8 cellular contexts compared by ENCODE assay signal in the genomic region with DNA sequence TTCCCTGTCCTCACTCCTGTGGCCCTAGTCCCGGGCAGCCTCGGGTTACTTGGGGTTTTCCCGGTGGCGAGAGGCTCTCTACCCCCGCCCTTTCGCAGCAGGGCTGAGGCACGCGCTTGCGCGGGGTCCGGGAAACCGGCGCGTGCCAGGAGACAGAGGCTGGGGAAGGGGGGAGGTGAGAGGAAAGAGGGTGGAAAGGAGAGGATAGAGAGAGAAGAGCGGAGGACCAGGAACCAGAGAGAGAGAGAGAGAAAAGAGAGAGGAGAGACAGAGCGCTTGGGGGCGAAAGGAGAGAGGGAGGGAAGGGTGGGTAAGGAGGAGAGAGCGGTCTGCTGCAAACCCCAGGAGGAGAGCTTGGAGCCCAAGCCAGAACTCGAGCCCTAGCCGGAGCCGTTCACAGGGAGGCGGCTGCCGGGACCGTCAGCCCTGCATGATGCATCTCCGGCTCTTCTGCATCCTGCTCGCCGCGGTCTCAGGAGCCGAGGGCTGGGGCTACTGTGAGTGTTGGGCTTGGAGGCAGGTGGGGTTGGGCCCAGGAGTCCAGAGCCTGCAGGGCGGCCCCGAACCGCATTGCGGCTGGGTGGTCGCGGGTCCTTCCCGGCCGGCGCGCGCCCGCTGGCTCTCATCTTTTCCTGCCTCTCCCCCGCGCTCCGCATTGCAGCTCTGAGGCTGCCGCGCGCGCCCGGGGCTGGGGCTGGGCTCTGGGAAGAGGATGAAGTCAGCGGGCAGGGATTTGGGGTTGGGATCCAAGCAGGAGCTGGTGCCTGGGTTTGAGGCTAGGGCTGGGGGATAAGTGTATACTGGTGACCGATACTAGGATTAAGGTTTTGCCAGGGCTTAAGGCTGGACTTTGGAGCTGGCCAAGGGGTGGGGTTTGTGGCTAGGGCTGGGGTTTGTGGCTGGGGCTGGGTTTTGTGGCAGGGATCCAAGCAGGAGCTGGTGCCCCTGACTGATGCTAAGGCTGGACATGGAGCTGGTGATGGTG.
A peak's percentile ranks its signal among the peaks of the same experiment; 100 is the strongest.
DNase-seq lines count a peak whose midpoint lies in the region; ATAC-seq and TF ChIP-seq lines count a peak whose summit lies in the region.

A gene (plus strand): TSS at position 132 of the 985 bp plus-strand sequence. CDS start 299 bp downstream, at position 431.

- H3K4me3 Mint-ChIP-seq in activated T-cell treated with anti-CD3 and anti-CD28 coated beads, Interleukin-2, amount 50 U/mL, for 24 hours = peak within 1 kb of the TSS; percentile 64
- peak within 1 kb of the TSS; percentile 93 for H3K4me3 Mint-ChIP-seq in nephron progenitor cell

- ATAC-seq in HG03175 (IDR thresholded peaks at IDR 0.05; ENCODE audit: unreplicated experiment) (no peak), HG03432 (IDR thresholded peaks at IDR 0.05; ENCODE audit: unreplicated experiment) (no peak)

- DNase-seq in activated CD8-positive, alpha-beta memory T cell treated with anti-CD3 and anti-CD28 coated beads, Interleukin-2, amount 50 U/mL, for 48 hours = peak; percentile 69
- DNase-seq in activated CD8-positive, alpha-beta memory T cell treated with anti-CD3 and anti-CD28 coated beads for 24 hours = no peak
- DNase-seq in NCI-H1694 (lab: John Stamatoyannopoulos, UW) (peak; percentile 68), fibroblast of peridontal ligament (ENCODE audit: extremely low read depth) (peak; percentile 76), nephron progenitor cell (peak; percentile 79)
- DNase-seq in activated T-cell treated with anti-CD3 and anti-CD28 coated beads, Interleukin-2, amount 50 U/mL, for 24 hours = peak; percentile 59

- H3K27me3 Mint-ChIP-seq in activated T-cell treated with anti-CD3 and anti-CD28 coated beads, Interleukin-2, amount 50 U/mL, for 24 hours = peaks cover 42% of the 10 kb centered on the region
- peaks cover 4% of the 10 kb centered on the region for H3K27me3 Mint-ChIP-seq in nephron progenitor cell (ENCODE audit: low read depth, poor library complexity)

- H3K4me1 Mint-ChIP-seq in activated T-cell treated with anti-CD3 and anti-CD28 coated beads, Interleukin-2, amount 50 U/mL, for 24 hours (ENCODE audit: low read depth) = peaks cover 51% of the 10 kb centered on the region
- peaks cover 87% of the 10 kb centered on the region for H3K4me1 Mint-ChIP-seq in nephron progenitor cell

- no peaks in the 10 kb centered on the region for H3K36me3 Mint-ChIP-seq in activated T-cell treated with anti-CD3 and anti-CD28 coated beads, Interleukin-2, amount 50 U/mL, for 24 hours (ENCODE audit: low read depth)
- peaks cover 36% of the 10 kb centered on the region for H3K36me3 Mint-ChIP-seq in nephron progenitor cell (ENCODE audit: low read depth)

- no peaks in the 10 kb centered on the region for H3K9me3 Mint-ChIP-seq in activated T-cell treated with anti-CD3 and anti-CD28 coated beads, Interleukin-2, amount 50 U/mL, for 24 hours
- no peaks in the 10 kb centered on the region for H3K9me3 Mint-ChIP-seq in nephron progenitor cell

- no peak for TF ChIP-seq CTCF in nephron progenitor cell (IDR thresholded peaks at IDR 0.05)

- no peak within 1 kb of the TSS for H3K27ac Mint-ChIP-seq in activated T-cell treated with anti-CD3 and anti-CD28 coated beads, Interleukin-2, amount 50 U/mL, for 24 hours
- H3K27ac Mint-ChIP-seq in nephron progenitor cell = peak within 1 kb of the TSS; percentile 93
